16 cellular contexts compared by ENCODE assay signal in the genomic region with DNA sequence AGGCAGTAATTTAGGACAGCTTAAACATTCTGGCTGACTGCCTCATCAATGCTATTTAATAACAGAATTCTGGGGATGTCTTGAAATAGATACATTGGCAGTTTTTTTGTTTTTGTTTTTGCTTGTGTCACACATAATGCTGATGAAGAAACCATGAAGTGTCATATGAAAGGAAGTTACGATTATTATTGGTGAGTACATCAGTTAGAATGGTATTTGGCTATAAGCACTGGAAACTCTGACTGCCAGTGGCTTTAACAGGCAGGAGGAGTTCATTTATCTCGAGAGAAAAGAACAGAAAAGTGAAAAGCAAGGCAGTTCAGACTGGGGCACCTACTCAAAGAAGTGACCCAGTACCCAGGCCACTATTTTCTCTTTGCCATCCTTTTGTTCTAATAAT. TPM values are rescaled to one million over a fixed set of nuclear protein-coding genes. Genes with fewer than 3 reads are reported as not detected.
DNase-seq lines count a peak whose midpoint lies in the region; ATAC-seq and TF ChIP-seq lines count a peak whose summit lies in the region.
"Had no signal": no experiment of that assay in that cellular context is flagged by ENCODE, and none has a peak within 500 bp of the region (broad histone marks: within the 10 kb centered on the region; RNA-seq: fewer than 3 reads in every experiment).

No MANE protein-coding gene starts in this region.

- H3K27me3 Mint-ChIP-seq in mesothelial cell of epicardium (ENCODE audit: low read depth), result peaks cover 25% of the 10 kb centered on the region
- peaks cover 2% of the 10 kb centered on the region for H3K27me3 Mint-ChIP-seq in activated CD4-positive, alpha-beta memory T cell treated with anti-CD3 and anti-CD28 coated beads, Interleukin-2, amount 10 ng/mL, durations not matched to agents 7 days and 5 days

- TF ChIP-seq CTCF in omental fat pad (IDR thresholded peaks at IDR 0.05), result no peak
- TF ChIP-seq CTCF in mesothelial cell of epicardium (IDR thresholded peaks at IDR 0.05; ENCODE audit: unreplicated experiment), result no peak

- peaks cover 6% of the 10 kb centered on the region for H3K4me1 Mint-ChIP-seq in mesothelial cell of epicardium
- no peaks in the 10 kb centered on the region for H3K4me1 Mint-ChIP-seq in activated CD4-positive, alpha-beta memory T cell treated with anti-CD3 and anti-CD28 coated beads, Interleukin-2, amount 10 ng/mL, durations not matched to agents 7 days and 5 days
- H3K4me1 Mint-ChIP-seq: CD14-positive monocyte had no signal

- CTCF ChIA-PET in activated CD4-positive, alpha-beta memory T cell treated with anti-CD3 and anti-CD28 coated beads, Interleukin-2, amount 10 ng/mL, durations not matched to agents 7 days and 5 days (lab: Charles Lee), result no interaction called here

- H3K27ac ChIP-seq in SK-N-MC, result peak overlapping the region; percentile 7; the same call in 1 of the 2 replicates
- H3K27ac ChIP-seq: A549 had no signal

- no peak overlapping the region for H3K27ac Mint-ChIP-seq in mesothelial cell of epicardium
- no peak overlapping the region for H3K27ac Mint-ChIP-seq in activated CD4-positive, alpha-beta memory T cell treated with anti-CD3 and anti-CD28 coated beads, Interleukin-2, amount 10 ng/mL, durations not matched to agents 7 days and 5 days
- H3K27ac Mint-ChIP-seq: CD14-positive monocyte had no signal

- no peaks in the 10 kb centered on the region for H3K36me3 Mint-ChIP-seq in mesothelial cell of epicardium
- H3K36me3 Mint-ChIP-seq in activated CD4-positive, alpha-beta memory T cell treated with anti-CD3 and anti-CD28 coated beads, Interleukin-2, amount 10 ng/mL, durations not matched to agents 7 days and 5 days (ENCODE audit: low read depth), result no peaks in the 10 kb centered on the region
- H3K36me3 Mint-ChIP-seq: CD8-positive, alpha-beta T cell had no signal

- no peak overlapping the region for H3K9ac ChIP-seq in SK-N-MC (ENCODE audit: insufficient read length)

- H3K9me3 Mint-ChIP-seq in mesothelial cell of epicardium, result no peaks in the 10 kb centered on the region
- no peaks in the 10 kb centered on the region for H3K9me3 Mint-ChIP-seq in activated CD4-positive, alpha-beta memory T cell treated with anti-CD3 and anti-CD28 coated beads, Interleukin-2, amount 10 ng/mL, durations not matched to agents 7 days and 5 days
- H3K9me3 Mint-ChIP-seq: CD14-positive monocyte; CD8-positive, alpha-beta T cell had no signal

- POLR2A ChIA-PET in activated CD4-positive, alpha-beta memory T cell treated with anti-CD3 and anti-CD28 coated beads, Interleukin-2, amount 10 ng/mL, durations not matched to agents 7 days and 5 days (lab: Charles Lee), result no interaction called here

- no peak for DNase-seq in SK-N-MC (ENCODE audit: low read depth, low spot score)
- peak; percentile 78 for DNase-seq in fibroblast of gingiva (ENCODE audit: low read depth)
- DNase-seq in omental fat pad (ENCODE audit: low spot score), result no peak
- no peak for DNase-seq in NCI-H345 (lab: John Stamatoyannopoulos, UW)
- no peak for DNase-seq in mesothelial cell of epicardium (ENCODE audit: low spot score in 2 of 2, unreplicated experiment in 2 of 2)
- no peak for DNase-seq in activated CD4-positive, alpha-beta memory T cell treated with anti-CD3 and anti-CD28 coated beads, Interleukin-2, amount 10 ng/mL, durations not matched to agents 7 days and 5 days
- DNase-seq in OCI-M2 (lab: John Stamatoyannopoulos, UW; ENCODE audit: unreplicated experiment), result no peak
- DNase-seq: CD8-positive, alpha-beta T cell; COR-L47; DMS153; DMS79 treated with DMSO at 0.1 percent for 48 hours; EL; GOT3 had no signal

- H3K4me3 ChIP-seq in SK-N-MC, result no peak overlapping the region
- H3K4me3 ChIP-seq: A549, HAP-1 had no signal

- 0 out of 2 replicates have a peak, but pooled peaks cover 2% of the 10 kb centered on the region for H3K36me3 ChIP-seq in SK-N-MC (ENCODE audit: insufficient read depth, low read length)
- H3K36me3 ChIP-seq: HAP-1 had no signal

- H3K4me3 Mint-ChIP-seq in mesothelial cell of epicardium, result no peak overlapping the region
- H3K4me3 Mint-ChIP-seq in activated CD4-positive, alpha-beta memory T cell treated with anti-CD3 and anti-CD28 coated beads, Interleukin-2, amount 10 ng/mL, durations not matched to agents 7 days and 5 days, result no peak overlapping the region
- H3K4me3 Mint-ChIP-seq: CD14-positive monocyte; CD8-positive, alpha-beta T cell had no signal

- ATAC-seq in omental fat pad (ENCODE audit: low FRiP score), result peak; percentile 41
- ATAC-seq: A549; CD8-positive, alpha-beta T cell had no signal

- H3K9me3 ChIP-seq in SK-N-MC (ENCODE audit: low read depth, low read length), result no peaks in the 10 kb centered on the region
- H3K9me3 ChIP-seq: A549, HAP-1 had no signal

RNA-seq across cellular contexts. Expression of a gene that starts 18.1 kb away (rescaled TPM):
- total RNA-seq in omental fat pad (10 to 100 TPM; 22.0 to 37.7 (median 26.9) TPM), mesothelial cell of epicardium (36.4 to 36.8 TPM (median 36.8 TPM) in 3 replicates)
- 10 to 100 TPM; 51.3 to 51.8 TPM for total RNA-seq in activated CD4-positive, alpha-beta memory T cell treated with anti-CD3 and anti-CD28 coated beads, Interleukin-2, amount 10 ng/mL, durations not matched to agents 7 days and 5 days

RNA-seq across cellular contexts. Expression of a gene that starts 22.4 kb away (rescaled TPM):
- total RNA-seq in omental fat pad (1 to 10 TPM in 1 of 4 donors, not detected in 3; 1.4 TPM), mesothelial cell of epicardium (not detected in 3 replicates)
- not detected for total RNA-seq in activated CD4-positive, alpha-beta memory T cell treated with anti-CD3 and anti-CD28 coated beads, Interleukin-2, amount 10 ng/mL, durations not matched to agents 7 days and 5 days
- total RNA-seq: CD8-positive, alpha-beta T cell had no signal
